1 cellular context compared by ENCODE assay signal in the genomic region with DNA sequence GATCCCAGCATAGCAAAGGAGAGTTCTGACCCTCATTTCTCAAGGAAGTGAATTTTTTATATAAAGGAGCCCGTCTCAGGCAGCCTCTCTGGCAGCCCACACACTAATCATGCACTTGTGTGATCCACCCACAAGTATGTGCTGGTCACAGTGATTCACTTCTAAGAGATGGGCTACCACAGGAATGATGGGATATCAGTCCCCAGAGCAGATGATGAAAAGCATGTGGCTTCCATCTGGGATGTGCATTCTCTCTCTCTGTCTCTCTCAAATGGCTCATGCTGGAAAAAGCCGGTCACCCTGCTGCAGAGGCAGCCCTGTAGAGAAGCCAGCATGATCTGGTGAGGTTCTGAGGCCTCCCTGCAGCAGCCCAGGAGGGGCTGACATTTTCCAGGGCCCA.
TF ChIP-seq lines count a peak whose summit lies in the region.

No MANE protein-coding gene starts in this region.

TF ChIP-seq in H1, 55 proteins besides CTCF, POLR2A, EP300 and RAD21 (continued from another document):
- TF ChIP-seq, protein P1, sequence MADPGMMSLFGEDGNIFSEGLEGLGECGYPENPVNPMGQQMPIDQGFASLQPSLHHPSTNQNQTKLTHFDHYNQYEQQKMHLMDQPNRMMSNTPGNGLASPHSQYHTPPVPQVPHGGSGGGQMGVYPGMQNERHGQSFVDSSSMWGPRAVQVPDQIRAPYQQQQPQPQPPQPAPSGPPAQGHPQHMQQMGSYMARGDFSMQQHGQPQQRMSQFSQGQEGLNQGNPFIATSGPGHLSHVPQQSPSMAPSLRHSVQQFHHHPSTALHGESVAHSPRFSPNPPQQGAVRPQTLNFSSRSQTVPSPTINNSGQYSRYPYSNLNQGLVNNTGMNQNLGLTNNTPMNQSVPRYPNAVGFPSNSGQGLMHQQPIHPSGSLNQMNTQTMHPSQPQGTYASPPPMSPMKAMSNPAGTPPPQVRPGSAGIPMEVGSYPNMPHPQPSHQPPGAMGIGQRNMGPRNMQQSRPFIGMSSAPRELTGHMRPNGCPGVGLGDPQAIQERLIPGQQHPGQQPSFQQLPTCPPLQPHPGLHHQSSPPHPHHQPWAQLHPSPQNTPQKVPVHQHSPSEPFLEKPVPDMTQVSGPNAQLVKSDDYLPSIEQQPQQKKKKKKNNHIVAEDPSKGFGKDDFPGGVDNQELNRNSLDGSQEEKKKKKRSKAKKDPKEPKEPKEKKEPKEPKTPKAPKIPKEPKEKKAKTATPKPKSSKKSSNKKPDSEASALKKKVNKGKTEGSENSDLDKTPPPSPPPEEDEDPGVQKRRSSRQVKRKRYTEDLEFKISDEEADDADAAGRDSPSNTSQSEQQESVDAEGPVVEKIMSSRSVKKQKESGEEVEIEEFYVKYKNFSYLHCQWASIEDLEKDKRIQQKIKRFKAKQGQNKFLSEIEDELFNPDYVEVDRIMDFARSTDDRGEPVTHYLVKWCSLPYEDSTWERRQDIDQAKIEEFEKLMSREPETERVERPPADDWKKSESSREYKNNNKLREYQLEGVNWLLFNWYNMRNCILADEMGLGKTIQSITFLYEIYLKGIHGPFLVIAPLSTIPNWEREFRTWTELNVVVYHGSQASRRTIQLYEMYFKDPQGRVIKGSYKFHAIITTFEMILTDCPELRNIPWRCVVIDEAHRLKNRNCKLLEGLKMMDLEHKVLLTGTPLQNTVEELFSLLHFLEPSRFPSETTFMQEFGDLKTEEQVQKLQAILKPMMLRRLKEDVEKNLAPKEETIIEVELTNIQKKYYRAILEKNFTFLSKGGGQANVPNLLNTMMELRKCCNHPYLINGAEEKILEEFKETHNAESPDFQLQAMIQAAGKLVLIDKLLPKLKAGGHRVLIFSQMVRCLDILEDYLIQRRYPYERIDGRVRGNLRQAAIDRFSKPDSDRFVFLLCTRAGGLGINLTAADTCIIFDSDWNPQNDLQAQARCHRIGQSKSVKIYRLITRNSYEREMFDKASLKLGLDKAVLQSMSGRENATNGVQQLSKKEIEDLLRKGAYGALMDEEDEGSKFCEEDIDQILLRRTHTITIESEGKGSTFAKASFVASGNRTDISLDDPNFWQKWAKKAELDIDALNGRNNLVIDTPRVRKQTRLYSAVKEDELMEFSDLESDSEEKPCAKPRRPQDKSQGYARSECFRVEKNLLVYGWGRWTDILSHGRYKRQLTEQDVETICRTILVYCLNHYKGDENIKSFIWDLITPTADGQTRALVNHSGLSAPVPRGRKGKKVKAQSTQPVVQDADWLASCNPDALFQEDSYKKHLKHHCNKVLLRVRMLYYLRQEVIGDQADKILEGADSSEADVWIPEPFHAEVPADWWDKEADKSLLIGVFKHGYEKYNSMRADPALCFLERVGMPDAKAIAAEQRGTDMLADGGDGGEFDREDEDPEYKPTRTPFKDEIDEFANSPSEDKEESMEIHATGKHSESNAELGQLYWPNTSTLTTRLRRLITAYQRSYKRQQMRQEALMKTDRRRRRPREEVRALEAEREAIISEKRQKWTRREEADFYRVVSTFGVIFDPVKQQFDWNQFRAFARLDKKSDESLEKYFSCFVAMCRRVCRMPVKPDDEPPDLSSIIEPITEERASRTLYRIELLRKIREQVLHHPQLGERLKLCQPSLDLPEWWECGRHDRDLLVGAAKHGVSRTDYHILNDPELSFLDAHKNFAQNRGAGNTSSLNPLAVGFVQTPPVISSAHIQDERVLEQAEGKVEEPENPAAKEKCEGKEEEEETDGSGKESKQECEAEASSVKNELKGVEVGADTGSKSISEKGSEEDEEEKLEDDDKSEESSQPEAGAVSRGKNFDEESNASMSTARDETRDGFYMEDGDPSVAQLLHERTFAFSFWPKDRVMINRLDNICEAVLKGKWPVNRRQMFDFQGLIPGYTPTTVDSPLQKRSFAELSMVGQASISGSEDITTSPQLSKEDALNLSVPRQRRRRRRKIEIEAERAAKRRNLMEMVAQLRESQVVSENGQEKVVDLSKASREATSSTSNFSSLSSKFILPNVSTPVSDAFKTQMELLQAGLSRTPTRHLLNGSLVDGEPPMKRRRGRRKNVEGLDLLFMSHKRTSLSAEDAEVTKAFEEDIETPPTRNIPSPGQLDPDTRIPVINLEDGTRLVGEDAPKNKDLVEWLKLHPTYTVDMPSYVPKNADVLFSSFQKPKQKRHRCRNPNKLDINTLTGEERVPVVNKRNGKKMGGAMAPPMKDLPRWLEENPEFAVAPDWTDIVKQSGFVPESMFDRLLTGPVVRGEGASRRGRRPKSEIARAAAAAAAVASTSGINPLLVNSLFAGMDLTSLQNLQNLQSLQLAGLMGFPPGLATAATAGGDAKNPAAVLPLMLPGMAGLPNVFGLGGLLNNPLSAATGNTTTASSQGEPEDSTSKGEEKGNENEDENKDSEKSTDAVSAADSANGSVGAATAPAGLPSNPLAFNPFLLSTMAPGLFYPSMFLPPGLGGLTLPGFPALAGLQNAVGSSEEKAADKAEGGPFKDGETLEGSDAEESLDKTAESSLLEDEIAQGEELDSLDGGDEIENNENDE (IDR thresholded peaks at IDR 0.05; ENCODE audit: insufficient replicate concordance, low read length): no peak
- TF ChIP-seq TBP (IDR thresholded peaks at IDR 0.05; ENCODE audit: low read depth, low read length) (no peak), YY1 (IDR thresholded peaks at IDR 0.05; ENCODE audit: low read depth, low read length) (no peak), RBBP5 (IDR thresholded peaks at IDR 0.05; ENCODE audit: borderline replicate concordance, low read depth, low read length) (no peak), ZNF274 (IDR thresholded peaks at IDR 0.05; ENCODE audit: borderline replicate concordance, extremely low read depth, low read length) (no peak), TCF12 (IDR thresholded peaks at IDR 0.05; ENCODE audit: low read depth, low read length) (no peak), CBX8 (IDR thresholded peaks at IDR 0.05; ENCODE audit: borderline replicate concordance, low read depth, low read length) (no peak), NANOG (IDR thresholded peaks at IDR 0.05; ENCODE audit: insufficient read depth, low read depth, low read length, poor library complexity, severe bottlenecking) (no peak), RNF2 (IDR thresholded peaks at IDR 0.05; ENCODE audit: borderline replicate concordance, low read depth, low read length, missing control alignments, poor library complexity, severe bottlenecking) (no peak), KDM5A (IDR thresholded peaks at IDR 0.05; ENCODE audit: low read length) (no peak)
- TF ChIP-seq, protein P2, sequence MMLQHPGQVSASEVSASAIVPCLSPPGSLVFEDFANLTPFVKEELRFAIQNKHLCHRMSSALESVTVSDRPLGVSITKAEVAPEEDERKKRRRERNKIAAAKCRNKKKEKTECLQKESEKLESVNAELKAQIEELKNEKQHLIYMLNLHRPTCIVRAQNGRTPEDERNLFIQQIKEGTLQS (IDR thresholded peaks at IDR 0.05; ENCODE audit: insufficient read depth, low read depth, low read length): no peak
